17 cellular contexts compared by ENCODE assay signal in genomic region chr15:84684092-84684491, GRCh38. TPM values are rescaled to one million over a fixed set of nuclear protein-coding genes. Genes with fewer than 3 reads are reported as not detected.
DNase-seq lines count a peak whose midpoint lies in the region; TF ChIP-seq lines count a peak whose summit lies in the region.
"Had no signal": no experiment of that assay in that cellular context is flagged by ENCODE, and none has a peak within 500 bp of the region (broad histone marks: within the 10 kb centered on the region; RNA-seq: fewer than 3 reads in every experiment).

No MANE protein-coding gene starts in this region.

- H3K27ac Mint-ChIP-seq in H9: no peak overlapping the region
- H3K27ac Mint-ChIP-seq: activated naive CD4-positive, alpha-beta T cell treated with anti-CD3 and anti-CD28 coated beads, Interleukin-2, amount 50 U/mL, for 24 hours; natural killer cell treated with Interleukin-12 subunit alpha and Interleukin-12 subunit beta and Interleukin-15 and Interleukin-18, amount 100 ng/mL, for 72 hours had no signal

- no peak overlapping the region for H3K4me3 Mint-ChIP-seq in H9
- H3K4me3 Mint-ChIP-seq: activated naive CD4-positive, alpha-beta T cell treated with anti-CD3 and anti-CD28 coated beads, Interleukin-2, amount 50 U/mL, for 24 hours; natural killer cell treated with Interleukin-12 subunit alpha and Interleukin-12 subunit beta and Interleukin-15 and Interleukin-18, amount 100 ng/mL, for 72 hours had no signal

- H3K4me1 ChIP-seq in smooth muscle cell (ENCODE audit: low read depth) (no peaks in the 10 kb centered on the region), H9 (ENCODE audit: insufficient read depth, low read length) (no peaks in the 10 kb centered on the region)
- H3K4me1 ChIP-seq: Caco-2, transverse colon had no signal

- TF ChIP-seq CTCF in fibroblast of mammary gland (conservative IDR thresholded peaks at IDR 0.05; ENCODE audit: control insufficient read depth, insufficient read depth, low read depth, low read length) (no peak), smooth muscle cell (IDR thresholded peaks at IDR 0.05; ENCODE audit: borderline replicate concordance, insufficient read depth, poor library complexity, severe bottlenecking) (no peak), H9 (conservative IDR thresholded peaks at IDR 0.05) (no peak)

- POLR2A ChIA-PET in HEK293T (lab: Yijun Ruan, JAX): no interaction called here

- no peak overlapping the region for H2BK120ac ChIP-seq in H9 (ENCODE audit: low read depth, low read length, poor library complexity, severe bottlenecking)

- 92% methylated on average over 1 of the region's 1 CpG for WGBS in smooth muscle cell (ENCODE audit: low lambda C conversion rate)
- no CpG with 5 or more reads among the region's 1 CpG for WGBS in H9 (ENCODE audit: extremely low coverage, insufficient read length, low lambda C conversion rate)

- H2BK12ac ChIP-seq in H9 (ENCODE audit: insufficient read length, low read depth, low read length): no peak overlapping the region

- no peak overlapping the region for H2BK20ac ChIP-seq in H9 (ENCODE audit: low read depth, low read length, poor library complexity, severe bottlenecking)

- peaks cover 16% of the 10 kb centered on the region for H3K36me3 ChIP-seq in smooth muscle cell (ENCODE audit: low read depth)

- H3K4me2 ChIP-seq in smooth muscle cell: no peak overlapping the region
- H3K4me2 ChIP-seq in H9 (ENCODE audit: insufficient read depth, insufficient read length, low read length): no peak overlapping the region

- H2AFZ ChIP-seq in smooth muscle cell (ENCODE audit: low read depth): no peak overlapping the region
- H2AFZ ChIP-seq in H9 (ENCODE audit: low read length): no peak overlapping the region

- no peak overlapping the region for H3K9ac ChIP-seq in smooth muscle cell (ENCODE audit: low read depth)
- H3K9ac ChIP-seq in H9 (ENCODE audit: extremely low read depth, insufficient read length, low read length): no peak overlapping the region

- H4K20me1 ChIP-seq in smooth muscle cell (ENCODE audit: low read depth) (peaks cover 29% of the 10 kb centered on the region), H9 (ENCODE audit: control insufficient read depth, insufficient read depth, insufficient read length) (no peaks in the 10 kb centered on the region)

- no peak overlapping the region for H3K18ac ChIP-seq in H9 (ENCODE audit: insufficient read length, low read depth, low read length)

- H3K9me3 ChIP-seq in smooth muscle cell (replicated peaks; ENCODE audit: low read depth): no peaks in the 10 kb centered on the region
- no peaks in the 10 kb centered on the region for H3K9me3 ChIP-seq in H9 (ENCODE audit: control insufficient read depth, low read depth, low read length)
- H3K9me3 ChIP-seq: Caco-2, transverse colon had no signal

- no peaks in the 10 kb centered on the region for H3K4me1 Mint-ChIP-seq in H9

- no peak overlapping the region for H3K14ac ChIP-seq in H9 (ENCODE audit: insufficient read depth, low read length)

- H3K4ac ChIP-seq in H9 (ENCODE audit: low read depth, low read length): no peak overlapping the region

- no peak overlapping the region for H3T11ph ChIP-seq in H9 (ENCODE audit: low read length)

- H3K36me3 Mint-ChIP-seq in H9 (ENCODE audit: insufficient read depth in 1 of 3, low read depth in 3 of 3): peaks cover 27 to 87% (median 83%) of the 10 kb centered on the region in 3 experiments; a peak in 6 of 7 replicates

- no peak overlapping the region for H3K4me3 ChIP-seq in fibroblast of mammary gland (ENCODE audit: control insufficient read depth, low read depth, low read length)
- H3K4me3 ChIP-seq in smooth muscle cell: no peak overlapping the region
- H3K4me3 ChIP-seq: transverse colon had no signal

- CTCF ChIA-PET in HEK293T (lab: Yijun Ruan, JAX): no interaction called here

- no peak overlapping the region for H2BK5ac ChIP-seq in H9 (ENCODE audit: insufficient read length, low read length)

- H3K27ac ChIP-seq in smooth muscle cell (ENCODE audit: low read depth) (peak overlapping the region; percentile 68), H9 (ENCODE audit: insufficient read length, low read depth, low read length) (no peak overlapping the region)
- H3K27ac ChIP-seq: transverse colon had no signal

- H3K79me2 ChIP-seq in smooth muscle cell (ENCODE audit: low read depth): peaks cover 37% of the 10 kb centered on the region
- no peaks in the 10 kb centered on the region for H3K79me2 ChIP-seq in H9 (ENCODE audit: insufficient read depth, low read length)

- H2BK15ac ChIP-seq in H9 (ENCODE audit: low read depth, low read length): no peak overlapping the region

- no peak overlapping the region for H2AK5ac ChIP-seq in H9 (ENCODE audit: insufficient read length, low read length)

- no peaks in the 10 kb centered on the region for H3K23me2 ChIP-seq in H9 (ENCODE audit: insufficient read length, low read depth, low read length, poor library complexity, severe bottlenecking)

- H3K23ac ChIP-seq in H9 (ENCODE audit: insufficient read length, low read depth, low read length): no peak overlapping the region

- no peaks in the 10 kb centered on the region for H3K79me1 ChIP-seq in H9 (ENCODE audit: insufficient read depth, low read depth, low read length, poor library complexity, severe bottlenecking)

- DNase-seq in DMS 273 (lab: John Stamatoyannopoulos, UW; ENCODE audit: unreplicated experiment) (peak; percentile 30), DMS 273 treated with DMSO at 0.1 percent for 48 hours (lab: John Stamatoyannopoulos, UW) (no peak), T1000 (lab: John Stamatoyannopoulos, UW) (peak; percentile 14), fibroblast of mammary gland (ENCODE audit: low read depth) (peak; percentile 84), smooth muscle cell (lab: John Stamatoyannopoulos, UW; ENCODE audit: unreplicated experiment) (no peak), amygdala (lab: John Stamatoyannopoulos, UW) (no peak), HEK293T (ENCODE audit: extremely low spot score) (no peak), H9 (no peak)
- DNase-seq: 8988T; Caco-2; hypothalamus; NCI-H1092 treated with DMSO at 0.1 percent for 48 hours; NCI-H2227 treated with DMSO at 0.1 percent for 48 hours; stimulated activated CD4-positive, alpha-beta T cell treated with anti-CD3 and anti-CD28 coated beads, Interleukin-2, amount 100 ng/mL, for 48 hours; transverse colon had no signal

- H3K27me3 ChIP-seq in smooth muscle cell (ENCODE audit: low read depth) (no peaks in the 10 kb centered on the region), H9 (ENCODE audit: insufficient read depth, low read length) (no peaks in the 10 kb centered on the region)
- H3K27me3 ChIP-seq: transverse colon had no signal

- H3K56ac ChIP-seq in H9 (ENCODE audit: insufficient read length, low read depth, low read length): no peak overlapping the region

- no peaks in the 10 kb centered on the region for H3K27me3 Mint-ChIP-seq in H9 (ENCODE audit: low read depth)
- H3K27me3 Mint-ChIP-seq: activated naive CD4-positive, alpha-beta T cell treated with anti-CD3 and anti-CD28 coated beads, Interleukin-2, amount 50 U/mL, for 24 hours; natural killer cell treated with Interleukin-12 subunit alpha and Interleukin-12 subunit beta and Interleukin-15 and Interleukin-18, amount 100 ng/mL, for 72 hours had no signal

- no peaks in the 10 kb centered on the region for H3K9me3 Mint-ChIP-seq in H9
- H3K9me3 Mint-ChIP-seq: activated naive CD4-positive, alpha-beta T cell treated with anti-CD3 and anti-CD28 coated beads, Interleukin-2, amount 50 U/mL, for 24 hours; natural killer cell treated with Interleukin-12 subunit alpha and Interleukin-12 subunit beta and Interleukin-15 and Interleukin-18, amount 100 ng/mL, for 72 hours had no signal

- H3F3A ChIP-seq in smooth muscle cell (ENCODE audit: low read depth): peaks cover 13% of the 10 kb centered on the region

- no peak overlapping the region for H4K8ac ChIP-seq in H9 (replicated peaks; ENCODE audit: insufficient read length, low read depth, low read length)

- H4K5ac ChIP-seq in H9 (ENCODE audit: insufficient read length, low read depth, low read length): no peak overlapping the region

- H4K91ac ChIP-seq in H9 (ENCODE audit: insufficient read length, low read depth, low read length): no peak overlapping the region

TF ChIP-seq in HEK293T, 16 proteins besides CTCF, POLR2A, EP300 and RAD21:
- TF ChIP-seq ZNF384 (IDR thresholded peaks at IDR 0.05): no peak
- TF ChIP-seq ARNT (IDR thresholded peaks at IDR 0.05): no peak
- no peak for TF ChIP-seq FOXA1 (IDR thresholded peaks at IDR 0.05)

RNA-seq across cellular contexts. Expression of gene NMB, which starts 26.1 kb away (rescaled TPM):
- total RNA-seq in smooth muscle cell (2.1 and 4.3 TPM in 2 replicates), H9 (2021) (11.5 and 12.4 TPM in 2 replicates)
- 6.5 and 12.7 TPM in 2 replicates for polyA plus RNA-seq in smooth muscle cell

RNA-seq across cellular contexts. Expression of gene WDR73, which starts 30.0 kb away (rescaled TPM):
- 12.3 and 18.9 TPM in 2 replicates for total RNA-seq in smooth muscle cell
- polyA plus RNA-seq in smooth muscle cell: 19.4 and 28.9 TPM in 2 replicates
- total RNA-seq in H9 (2021): 41.0 and 41.6 TPM in 2 replicates

RNA-seq across cellular contexts. Expression of gene SEC11A, which starts 31.8 kb away (rescaled TPM):
- total RNA-seq in smooth muscle cell (276 and 305 TPM in 2 replicates), H9 (2021) (250 and 252 TPM in 2 replicates)
- polyA plus RNA-seq in smooth muscle cell: 228 and 236 TPM in 2 replicates

Comparison
In these comparisons a context has a peak if more than half of its experiments do, and no peak if none do; other contexts are left out.
1. DNase-seq: peak in DMS 273 (single experiment), T1000 (single experiment) and fibroblast of mammary gland (single experiment); none in DMS 273 treated with DMSO at 0.1 percent for 48 hours (single experiment), smooth muscle cell (single experiment), amygdala (0 of 56), HEK293T (single experiment) and H9 (single experiment).